In the genomic region with DNA sequence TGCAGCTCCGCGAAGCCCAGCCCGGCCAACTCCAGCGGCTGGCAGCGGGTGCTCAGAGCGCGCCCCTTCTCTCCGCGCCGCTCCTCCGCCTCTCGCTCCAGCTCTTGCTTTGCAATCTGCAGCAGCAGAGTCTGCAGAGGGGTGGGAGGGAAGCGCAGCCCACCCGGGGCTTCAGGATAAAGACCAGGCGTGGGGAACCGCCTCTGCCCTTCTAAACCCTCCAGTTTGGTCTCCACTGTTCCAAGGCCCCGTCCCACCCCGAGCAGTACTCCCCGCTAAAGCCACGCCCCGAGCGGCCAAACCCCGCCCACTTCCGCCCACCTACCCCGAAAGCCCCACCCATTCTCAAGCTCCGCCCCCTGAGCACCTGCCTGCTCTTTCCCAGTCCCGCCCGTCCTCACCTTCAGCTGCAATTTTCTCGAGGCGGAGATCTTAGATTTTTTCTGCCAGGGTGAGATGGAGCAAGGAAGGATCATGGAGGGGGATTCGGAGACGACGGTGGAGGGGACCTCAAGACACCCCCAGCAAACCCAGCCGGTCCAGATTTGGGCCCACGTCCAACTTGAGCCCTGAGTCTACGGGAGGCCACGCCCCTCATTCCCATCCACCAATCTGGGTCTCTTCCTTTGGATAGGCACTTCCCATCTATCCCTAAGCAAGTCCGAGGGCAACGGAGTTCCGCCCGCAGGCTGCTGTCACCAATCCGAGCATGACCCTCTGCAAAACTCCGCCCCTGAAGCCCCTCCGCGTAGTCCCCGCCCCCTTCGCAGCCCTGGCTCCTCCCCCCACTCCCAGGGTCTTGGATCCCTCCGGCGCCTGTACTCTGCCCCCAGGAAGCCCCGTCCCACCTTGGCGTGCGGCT, we compare ENCODE assay signal across 8 cellular contexts. TPM values are rescaled to one million over a fixed set of nuclear protein-coding genes. Genes with fewer than 3 reads are reported as not detected.
DNase-seq lines count a peak whose midpoint lies in the region; ATAC-seq, FAIRE-seq and TF ChIP-seq lines count a peak whose summit lies in the region.

No MANE protein-coding gene starts in this region.

- H3K56ac ChIP-seq in IMR-90 (ENCODE audit: extremely low read depth, insufficient read depth, low read length) = no peak overlapping the region

- H2BK5ac ChIP-seq in IMR-90 (ENCODE audit: low read depth, low read length, poor library complexity, severe bottlenecking) = no peak overlapping the region

- H4K20me1 ChIP-seq in IMR-90 (ENCODE audit: insufficient read depth, low read length) = no peaks in the 10 kb centered on the region
- H4K20me1 ChIP-seq in SK-N-SH (ENCODE audit: insufficient read depth) = no peaks in the 10 kb centered on the region
- no peaks in the 10 kb centered on the region for H4K20me1 ChIP-seq in fibroblast of lung (ENCODE audit: control insufficient read depth, extremely low read depth, insufficient read depth, low read length)

- peaks cover 12 to 24% of the 10 kb centered on the region in 2 donors for H3K27me3 Mint-ChIP-seq in CD4-positive, alpha-beta memory T cell
- peaks cover 13% of the 10 kb centered on the region for H3K27me3 Mint-ChIP-seq in osteocyte (ENCODE audit: unreplicated experiment)

- no TSS peak for BruUV-seq in IMR-90 (replicated peaks; lab: Mats Ljungman, UMichigan)

- H4K5ac ChIP-seq in IMR-90 (ENCODE audit: low read depth, low read length) = no peak overlapping the region

- no peaks in the 10 kb centered on the region for H3K79me1 ChIP-seq in IMR-90 (ENCODE audit: low read depth in 1 of 2, low read length in 2 of 2)

- H3K9me2 ChIP-seq in SK-N-SH = no peaks in the 10 kb centered on the region

- no peak overlapping the region for H3K14ac ChIP-seq in IMR-90 (replicated peaks; ENCODE audit: low read depth, low read length)

- H3K9me1 ChIP-seq in IMR-90 (ENCODE audit: insufficient read depth, low read length) = no peaks in the 10 kb centered on the region

- no peaks in the 10 kb centered on the region for H3K36me3 Mint-ChIP-seq in CD4-positive, alpha-beta memory T cell
- no peaks in the 10 kb centered on the region for H3K36me3 Mint-ChIP-seq in osteocyte (ENCODE audit: unreplicated experiment)

- H3K18ac ChIP-seq in IMR-90 (ENCODE audit: low read depth, low read length) = no peak overlapping the region

- H3K9ac ChIP-seq in IMR-90 (ENCODE audit: low read depth, low read length) = no peak overlapping the region
- H3K9ac ChIP-seq in SK-N-SH = no peak overlapping the region
- no peak overlapping the region for H3K9ac ChIP-seq in fibroblast of lung (ENCODE audit: insufficient read depth, low read length)

- H2AK9ac ChIP-seq in IMR-90 (replicated peaks; ENCODE audit: low read depth, low read length, poor library complexity) = no peak overlapping the region

- peak in 1 of 5 donors; percentile 18 for DNase-seq in CD4-positive, alpha-beta memory T cell
- DNase-seq in IMR-90 = peak; percentile 44
- peak; percentile 92 for DNase-seq in SK-N-SH
- peak; percentile 25 to 44 for DNase-seq in fibroblast of lung (ENCODE audit: low read depth in 2 of 2)
- DNase-seq in osteocyte (ENCODE audit: extremely low spot score, unreplicated experiment) = no peak
- DNase-seq in midbrain (lab: John Stamatoyannopoulos, UW) = no peak
- DNase-seq in HTR-8/SVneo (ENCODE audit: insufficient read length, low spot score) = no peak

- no peak overlapping the region for H4K91ac ChIP-seq in IMR-90 (ENCODE audit: insufficient read depth, low read depth, low read length)

- H2AFZ ChIP-seq in IMR-90 (replicated peaks; ENCODE audit: low read length, poor library complexity) (peak overlapping the region; percentile 72), SK-N-SH (ENCODE audit: low read depth) (peak overlapping the region; percentile 68; the same call in 1 of the 2 replicates), fibroblast of lung (ENCODE audit: low read length) (no peak overlapping the region)

- H3K27ac Mint-ChIP-seq in CD4-positive, alpha-beta memory T cell = no peak overlapping the region
- H3K27ac Mint-ChIP-seq in osteocyte (ENCODE audit: unreplicated experiment) = no peak overlapping the region

- FAIRE-seq in HTR-8/SVneo (lab: Jason Lieb, UNC) = no peak

- in situ Hi-C loops in IMR-90 (cut with MboI; ENCODE audit: low sequenced_read_pairs) = no loop called here

- 9% methylated on average over 11 of the region's 52 CpGs; no CpG with 5 or more reads in 1 of the 2 experiments for WGBS in IMR-90 (ENCODE audit: extremely low coverage in 2 of 2, insufficient read length in 1 of 2), 2 experiments
- 5% methylated on average over 35 of the region's 52 CpGs for WGBS in SK-N-SH (ENCODE audit: low lambda C conversion rate)

- TF ChIP-seq RAD21 in IMR-90 (IDR thresholded peaks at IDR 0.05; ENCODE audit: low read length) (no peak), SK-N-SH (IDR thresholded peaks at IDR 0.05; ENCODE audit: low read length) (no peak)

- H3K23ac ChIP-seq in IMR-90 (ENCODE audit: low read depth, low read length) = no peak overlapping the region

- TF ChIP-seq CTCF in IMR-90 (conservative IDR thresholded peaks at IDR 0.05; ENCODE audit: low read depth, low read length) = no peak
- TF ChIP-seq CTCF in SK-N-SH (IDR thresholded peaks at IDR 0.05) = no peak
- TF ChIP-seq CTCF in fibroblast of lung (conservative IDR thresholded peaks at IDR 0.05 in 1 of 2, IDR thresholded peaks at IDR 0.05 in 1 of 2; ENCODE audit: low read depth in 1 of 2, low read length in 2 of 2) = no peak
- TF ChIP-seq CTCF in osteocyte (IDR thresholded peaks at IDR 0.05) = no peak

- no peak overlapping the region for H3K4ac ChIP-seq in IMR-90 (ENCODE audit: low read depth, low read length)

- peak overlapping the region in 6 of 8 donors; percentile 31 to 69 (median 58) for H3K4me3 Mint-ChIP-seq in CD4-positive, alpha-beta memory T cell
- H3K4me3 Mint-ChIP-seq in osteocyte (ENCODE audit: unreplicated experiment) = peak overlapping the region; percentile 38

- intact Hi-C loops in CD4-positive, alpha-beta memory T cell (cut with micrococcal nuclease) = no loop called here
- intact Hi-C loops in IMR-90 (cut with micrococcal nuclease) = no loop called here

- CTCF ChIA-PET in CD4-positive, alpha-beta memory T cell (lab: Charles Lee; ENCODE audit: partially characterized antibody) = no interaction called here
- CTCF ChIA-PET in IMR-90 (lab: Yijun Ruan, JAX) = no interaction called here
- CTCF ChIA-PET in SK-N-SH (lab: Yijun Ruan, JAX) = interaction anchor here (0.9 to 2.3 kb wide), 6 partner anchors 10 to 262 kb away, joined by 3 to 11 read pairs (median 3); partner anchors contain the start of gene DNAAF3

- H3K27me3 ChIP-seq in CD4-positive, alpha-beta memory T cell (ENCODE audit: insufficient read depth, low read length) = peaks cover 6% of the 10 kb centered on the region
- peaks cover 31% of the 10 kb centered on the region for H3K27me3 ChIP-seq in IMR-90 (ENCODE audit: control insufficient read depth, insufficient read depth, low read length)
- peaks cover 7% of the 10 kb centered on the region for H3K27me3 ChIP-seq in SK-N-SH (ENCODE audit: insufficient read depth)
- H3K27me3 ChIP-seq in fibroblast of lung (ENCODE audit: control insufficient read depth, insufficient read depth, low read length) = peaks cover 6% of the 10 kb centered on the region

- no peak overlapping the region for H3K4me3 ChIP-seq in CD4-positive, alpha-beta memory T cell (ENCODE audit: low read length in 2 of 2)
- H3K4me3 ChIP-seq in IMR-90 (ENCODE audit: insufficient read depth, low read depth, low read length) = no peak overlapping the region
- H3K4me3 ChIP-seq in SK-N-SH (ENCODE audit: low read depth in 2 of 2, low read length in 1 of 2) = peak overlapping the region; percentile 53 to 54; a peak in 3 of 4 replicates
- no peak overlapping the region for H3K4me3 ChIP-seq in fibroblast of lung (replicated peaks in 1 of 4; ENCODE audit: control extremely low read depth in 1 of 4, insufficient read depth in 1 of 4, low read depth in 3 of 4, low read length in 4 of 4)

- peaks cover 13% of the 10 kb centered on the region for H3K4me1 ChIP-seq in CD4-positive, alpha-beta memory T cell (ENCODE audit: insufficient read depth, low read length)
- H3K4me1 ChIP-seq in IMR-90 (ENCODE audit: control insufficient read depth, insufficient read depth, low read length) (peaks cover 2% of the 10 kb centered on the region; the same call in 1 of the 2 replicates), SK-N-SH (ENCODE audit: control insufficient read depth in 1 of 2, insufficient read depth in 2 of 2, low read depth in 1 of 2, low read length in 1 of 2) (peaks cover 0 to 10% of the 10 kb centered on the region in 2 experiments; a peak in 1 of 4 replicates), fibroblast of lung (ENCODE audit: control insufficient read depth, extremely low read depth, insufficient read depth, low read length) (peaks cover 6% of the 10 kb centered on the region)

- no peak overlapping the region for H2BK120ac ChIP-seq in IMR-90 (ENCODE audit: low read depth, low read length)

- no peak for TF ChIP-seq POLR2A in IMR-90 (IDR thresholded peaks at IDR 0.05; ENCODE audit: low read depth, low read length)

- H2BK15ac ChIP-seq in IMR-90 (ENCODE audit: low read depth, low read length) = no peak overlapping the region

- peaks cover 7% of the 10 kb centered on the region for H3F3A ChIP-seq in SK-N-SH (replicated peaks; ENCODE audit: insufficient read depth)

- H2AK5ac ChIP-seq in IMR-90 (ENCODE audit: low read depth, low read length) = no peak overlapping the region

- POLR2A ChIA-PET in CD4-positive, alpha-beta memory T cell (lab: Charles Lee; ENCODE audit: partially characterized antibody) = no interaction called here
- POLR2A ChIA-PET in IMR-90 (lab: Charles Lee; ENCODE audit: unreplicated experiment) = no interaction called here
- POLR2A ChIA-PET in SK-N-SH (lab: Yijun Ruan, JAX) = interaction anchor here (0.6 kb wide), 1 partner anchor 103 kb away, joined by 3 read pairs; the partner anchor contains the start of gene PPP6R1

- peaks cover 0 to 9% (median 5%) of the 10 kb centered on the region in 8 donors for H3K9me3 Mint-ChIP-seq in CD4-positive, alpha-beta memory T cell
- no peaks in the 10 kb centered on the region for H3K9me3 Mint-ChIP-seq in osteocyte (ENCODE audit: unreplicated experiment)

- no peak overlapping the region for H3K27ac ChIP-seq in CD4-positive, alpha-beta memory T cell (ENCODE audit: low read depth, low read length)
- no peak overlapping the region for H3K27ac ChIP-seq in IMR-90 (ENCODE audit: insufficient read depth, low read length)
- no peak overlapping the region; a peak in 1 of 4 replicates for H3K27ac ChIP-seq in SK-N-SH (ENCODE audit: low read depth in 2 of 2, low read length in 1 of 2)
- no peak overlapping the region for H3K27ac ChIP-seq in fibroblast of lung (ENCODE audit: insufficient read depth, low read length)

- H3K79me2 ChIP-seq in SK-N-SH (ENCODE audit: insufficient read depth) (no peaks in the 10 kb centered on the region), fibroblast of lung (ENCODE audit: control insufficient read depth, insufficient read depth, low read length) (no peaks in the 10 kb centered on the region)

- peaks cover 0 to 5% of the 10 kb centered on the region in 2 donors for H3K9me3 ChIP-seq in CD4-positive, alpha-beta memory T cell (ENCODE audit: control insufficient read depth in 1 of 2, low read length in 2 of 2)
- H3K9me3 ChIP-seq in IMR-90 (ENCODE audit: control insufficient read depth, insufficient read depth, low read length) (no peaks in the 10 kb centered on the region), SK-N-SH (no peaks in the 10 kb centered on the region), fibroblast of lung (ENCODE audit: control insufficient read depth, insufficient read depth, low read depth, low read length) (no peaks in the 10 kb centered on the region)

- H3K4me2 ChIP-seq in IMR-90 (ENCODE audit: low read depth, low read length) = peak overlapping the region; percentile 7; the same call in 1 of the 2 replicates
- peak overlapping the region; percentile 69 for H3K4me2 ChIP-seq in SK-N-SH
- no peak overlapping the region for H3K4me2 ChIP-seq in fibroblast of lung (ENCODE audit: extremely low read depth, insufficient read depth, low read length)

- H4K8ac ChIP-seq in IMR-90 (ENCODE audit: low read depth in 2 of 2, low read length in 2 of 2) = no peak overlapping the region

- peaks cover 13 to 32% (median 25%) of the 10 kb centered on the region in 4 donors for H3K4me1 Mint-ChIP-seq in CD4-positive, alpha-beta memory T cell
- peaks cover 29% of the 10 kb centered on the region for H3K4me1 Mint-ChIP-seq in osteocyte (ENCODE audit: unreplicated experiment)

- dilution Hi-C loops in IMR-90 (cut with HindIII; ENCODE audit: low sequenced_read_pairs, unreplicated experiment) = no loop called here

- no peak for TF ChIP-seq EP300 in SK-N-SH (IDR thresholded peaks at IDR 0.05; ENCODE audit: borderline replicate concordance in 1 of 2, low read depth in 1 of 2, low read length in 1 of 2)

- ATAC-seq in IMR-90 (ENCODE audit: low read depth) (peak; percentile 74), HG03378 (IDR thresholded peaks at IDR 0.05; ENCODE audit: unreplicated experiment) (no peak)

- H2BK20ac ChIP-seq in IMR-90 (ENCODE audit: low read depth, low read length) = no peak overlapping the region

- H3K36me3 ChIP-seq in CD4-positive, alpha-beta memory T cell (ENCODE audit: insufficient read depth, low read length) = no peaks in the 10 kb centered on the region
- no peaks in the 10 kb centered on the region for H3K36me3 ChIP-seq in IMR-90 (ENCODE audit: control insufficient read depth, insufficient read depth, low read length)
- no peaks in the 10 kb centered on the region for H3K36me3 ChIP-seq in SK-N-SH (replicated peaks in 1 of 2; ENCODE audit: control insufficient read depth in 1 of 2, insufficient read depth in 2 of 2, low read length in 1 of 2)
- no peaks in the 10 kb centered on the region for H3K36me3 ChIP-seq in fibroblast of lung (ENCODE audit: control insufficient read depth, insufficient read depth, low read length)

RNA-seq across cellular contexts. Expression of gene TNNI3, which starts 1.1 kb away (rescaled TPM):
- total RNA-seq in CD4-positive, alpha-beta memory T cell = not detected
- not detected for polyA plus RNA-seq in CD4-positive, alpha-beta memory T cell
- total RNA-seq in IMR-90 (2012; rRNA removed) (not detected in 2 replicates), fibroblast of lung (not detected in 2 replicates), osteocyte (0.57 TPM in 1 of 2 replicates, not detected in the other)
- polyA plus RNA-seq in IMR-90 (2012; rRNA removed) (not detected in 2 replicates), SK-N-SH (2012; rRNA removed) (9.1 and 11.4 TPM in 2 replicates), fibroblast of lung (not detected in 2 replicates)
- 0.09 and 0.24 TPM in 2 replicates for polyA plus RNA-seq in IMR-90 (2012; cell fraction: cytosol; rRNA removed)
- 0.26 and 0.28 TPM in 2 replicates for polyA plus RNA-seq in IMR-90 (2012; cell fraction: nucleus; rRNA removed; ENCODE audit: low replicate concordance)
- polyA plus RNA-seq in SK-N-SH (2012; cell fraction: cytosol; rRNA removed) = 8.5 and 9.3 TPM in 2 replicates
- 6.4 and 7.0 TPM in 2 replicates for polyA plus RNA-seq in SK-N-SH (2012; cell fraction: nucleus; rRNA removed)
- not detected in 2 replicates for polyA plus RNA-seq in fibroblast of lung (2012)
- not detected in 2 replicates for polyA minus RNA-seq in fibroblast of lung (ENCODE audit: low replicate concordance)

RNA-seq across cellular contexts. Expression of gene TNNT1, which starts 7.4 kb away (rescaled TPM):
- total RNA-seq in CD4-positive, alpha-beta memory T cell = not detected
- polyA plus RNA-seq in CD4-positive, alpha-beta memory T cell = not detected
- total RNA-seq in IMR-90 (2012; rRNA removed) (1.3 and 3.1 TPM in 2 replicates), fibroblast of lung (7.4 and 10.4 TPM in 2 replicates), osteocyte (not detected in 2 replicates)
- polyA plus RNA-seq in IMR-90 (2012; rRNA removed) (2.5 and 2.6 TPM in 2 replicates), SK-N-SH (2012; rRNA removed) (27.1 and 39.5 TPM in 2 replicates), fibroblast of lung (1.4 and 1.7 TPM in 2 replicates)
- 1.4 and 3.4 TPM in 2 replicates for polyA plus RNA-seq in IMR-90 (2012; cell fraction: cytosol; rRNA removed)
- polyA plus RNA-seq in IMR-90 (2012; cell fraction: nucleus; rRNA removed; ENCODE audit: low replicate concordance) = 1.1 and 2.2 TPM in 2 replicates
- 30.8 and 37.4 TPM in 2 replicates for polyA plus RNA-seq in SK-N-SH (2012; cell fraction: cytosol; rRNA removed)
- 9.5 and 13.7 TPM in 2 replicates for polyA plus RNA-seq in SK-N-SH (2012; cell fraction: nucleus; rRNA removed)
- polyA plus RNA-seq in fibroblast of lung (2012) = 3.3 and 3.9 TPM in 2 replicates
- polyA minus RNA-seq in fibroblast of lung (ENCODE audit: low replicate concordance) = not detected in 2 replicates

RNA-seq across cellular contexts. Expression of gene DNAAF3, which starts 10.0 kb away (rescaled TPM):
- total RNA-seq in CD4-positive, alpha-beta memory T cell = not detected
- polyA plus RNA-seq in CD4-positive, alpha-beta memory T cell = under 1 TPM in 1 of 2 donors, not detected in 1; 0.93 TPM
- 0.28 TPM in 1 of 2 replicates, not detected in the other for total RNA-seq in IMR-90 (2012; rRNA removed)
- polyA plus RNA-seq in IMR-90 (2012; rRNA removed) = 0.34 TPM in 2 replicates
- polyA plus RNA-seq in IMR-90 (2012; cell fraction: cytosol; rRNA removed) = 0.35 and 0.37 TPM in 2 replicates
- 0.96 and 1.7 TPM in 2 replicates for polyA plus RNA-seq in IMR-90 (2012; cell fraction: nucleus; rRNA removed; ENCODE audit: low replicate concordance)
- 2.4 and 2.5 TPM in 2 replicates for polyA plus RNA-seq in SK-N-SH (2012; rRNA removed)
- polyA plus RNA-seq in SK-N-SH (2012; cell fraction: cytosol; rRNA removed) = 0.53 and 0.93 TPM in 2 replicates
- polyA plus RNA-seq in SK-N-SH (2012; cell fraction: nucleus; rRNA removed) = 10.9 and 16.6 TPM in 2 replicates
- total RNA-seq in fibroblast of lung = under 0.01 and 0.17 TPM in 2 replicates
- polyA plus RNA-seq in fibroblast of lung = 0.16 and 0.18 TPM in 2 replicates
- polyA plus RNA-seq in fibroblast of lung (2012) = 0.33 and 0.35 TPM in 2 replicates
- polyA minus RNA-seq in fibroblast of lung (ENCODE audit: low replicate concordance) = not detected in 2 replicates
- total RNA-seq in osteocyte = 1.5 and 2.1 TPM in 2 replicates

RNA-seq across cellular contexts. Expression of gene SYT5, which starts 23.7 kb away (rescaled TPM):
- not detected for total RNA-seq in CD4-positive, alpha-beta memory T cell
- polyA plus RNA-seq in CD4-positive, alpha-beta memory T cell = under 1 TPM; 0.29 to 0.59 TPM
- total RNA-seq in IMR-90 (2012; rRNA removed) = under 0.01 TPM in 2 replicates
- polyA plus RNA-seq in IMR-90 (2012; rRNA removed) = 0.15 TPM in 1 of 2 replicates, not detected in the other
- 0.02 and 0.08 TPM in 2 replicates for polyA plus RNA-seq in IMR-90 (2012; cell fraction: cytosol; rRNA removed)
- polyA plus RNA-seq in IMR-90 (2012; cell fraction: nucleus; rRNA removed; ENCODE audit: low replicate concordance) = 0.36 and 0.41 TPM in 2 replicates
- polyA plus RNA-seq in SK-N-SH (2012; rRNA removed) = 0.21 and 0.39 TPM in 2 replicates
- polyA plus RNA-seq in SK-N-SH (2012; cell fraction: cytosol; rRNA removed) = 0.36 and 1.2 TPM in 2 replicates
- 1.1 and 2.2 TPM in 2 replicates for polyA plus RNA-seq in SK-N-SH (2012; cell fraction: nucleus; rRNA removed)
- total RNA-seq in fibroblast of lung = 0.50 TPM in 1 of 2 replicates, not detected in the other
- polyA plus RNA-seq in fibroblast of lung = 0.05 and 0.08 TPM in 2 replicates
- polyA plus RNA-seq in fibroblast of lung (2012) = 0.22 and 0.26 TPM in 2 replicates
- polyA minus RNA-seq in fibroblast of lung (ENCODE audit: low replicate concordance) = not detected in 2 replicates
- total RNA-seq in osteocyte = not detected in 2 replicates

RNA-seq across cellular contexts. Expression of gene PPP1R12C, which starts 39.0 kb away (rescaled TPM):
- 100 to 1,000 TPM; 165 TPM for total RNA-seq in CD4-positive, alpha-beta memory T cell
- 1 to 10 TPM; 1.4 to 9.5 TPM for polyA plus RNA-seq in CD4-positive, alpha-beta memory T cell
- 21.1 and 21.5 TPM in 2 replicates for total RNA-seq in IMR-90 (2012; rRNA removed)
- 81.4 and 104 TPM in 2 replicates for polyA plus RNA-seq in IMR-90 (2012; rRNA removed)
- polyA plus RNA-seq in IMR-90 (2012; cell fraction: cytosol; rRNA removed) = 43.7 and 62.1 TPM in 2 replicates
- 542 and 869 TPM in 2 replicates for polyA plus RNA-seq in IMR-90 (2012; cell fraction: nucleus; rRNA removed; ENCODE audit: low replicate concordance)
- polyA plus RNA-seq in SK-N-SH (2012; rRNA removed) = 83.9 and 87.3 TPM in 2 replicates
- 20.3 and 29.1 TPM in 2 replicates for polyA plus RNA-seq in SK-N-SH (2012; cell fraction: cytosol; rRNA removed)
- polyA plus RNA-seq in SK-N-SH (2012; cell fraction: nucleus; rRNA removed) = 571 and 748 TPM in 2 replicates
- total RNA-seq in fibroblast of lung = 25.2 and 32.9 TPM in 2 replicates
- 26.0 and 27.6 TPM in 2 replicates for polyA plus RNA-seq in fibroblast of lung
- 58.8 and 65.4 TPM in 2 replicates for polyA plus RNA-seq in fibroblast of lung (2012)
- polyA minus RNA-seq in fibroblast of lung (ENCODE audit: low replicate concordance) = 27.4 and 31.8 TPM in 2 replicates
- total RNA-seq in osteocyte = 123 and 135 TPM in 2 replicates

Comparison
In these comparisons a context has a peak if more than half of its experiments do, and no peak if none do; other contexts are left out.
1. DNase-seq: peak in IMR-90 (single experiment), SK-N-SH (single experiment) and fibroblast of lung (2 of 2); none in osteocyte (single experiment), midbrain (single experiment) and HTR-8/SVneo (single experiment).
2. H3K4me3 ChIP-seq: peak in SK-N-SH (2 of 2); none in CD4-positive, alpha-beta memory T cell (0 of 2), IMR-90 (single experiment) and fibroblast of lung (0 of 4).